18 cellular contexts compared by ENCODE assay signal in the genomic region with DNA sequence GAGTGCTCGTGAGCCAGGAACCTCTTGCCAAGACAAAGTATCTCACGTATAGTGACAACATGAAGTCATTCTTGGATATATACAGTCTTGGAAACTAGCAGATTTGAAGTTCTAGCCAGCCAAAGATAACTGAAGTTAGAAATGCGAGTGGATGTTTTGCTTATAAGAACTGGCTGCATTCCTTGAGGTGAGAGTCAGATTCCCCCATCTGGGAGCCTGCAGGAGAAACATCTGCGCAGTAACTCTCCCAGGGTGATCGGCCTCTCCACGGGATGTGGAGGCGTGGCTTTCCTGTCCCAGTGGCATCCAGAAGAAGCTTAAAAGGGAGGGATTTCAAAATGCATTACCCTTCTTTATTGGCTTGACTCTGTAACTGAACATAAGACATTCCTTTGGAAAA.
DNase-seq lines count a peak whose midpoint lies in the region; ATAC-seq and TF ChIP-seq lines count a peak whose summit lies in the region.
"Had no signal": no experiment of that assay in that cellular context is flagged by ENCODE, and none has a peak within 500 bp of the region (broad histone marks: within the 10 kb centered on the region; RNA-seq: fewer than 3 reads in every experiment).

No MANE protein-coding gene starts in this region.

- peaks cover 0 to 27% (median 0%) of the 10 kb centered on the region in 9 donors for H3K27me3 ChIP-seq in heart left ventricle
- no peaks in the 10 kb centered on the region for H3K27me3 ChIP-seq in esophagus muscularis mucosa
- H3K27me3 ChIP-seq: upper lobe of right lung had no signal

- no peaks in the 10 kb centered on the region for H3K9me3 ChIP-seq in heart left ventricle
- no peaks in the 10 kb centered on the region for H3K9me3 ChIP-seq in esophagus muscularis mucosa
- H3K9me3 ChIP-seq: A549, upper lobe of right lung had no signal

- TF ChIP-seq EP300 in esophagus muscularis mucosa (IDR thresholded peaks at IDR 0.05) = no peak

- intact Hi-C loops in heart left ventricle (cut with DNase I) (loop anchor here in 1 of 10 donors (10.0 kb wide), 1 partner anchor 56 kb away; no protein-coding TSS in a partner anchor), Right ventricle myocardium superior (cut with DNase I) (no loop called here), esophagus muscularis mucosa (cut with DNase I) (no loop called here)

- H3K36me3 ChIP-seq in heart left ventricle (no peaks in the 10 kb centered on the region), esophagus muscularis mucosa (no peaks in the 10 kb centered on the region)
- H3K36me3 ChIP-seq: upper lobe of right lung had no signal

- ATAC-seq in heart left ventricle (peak in 1 of 4 donors; percentile 38), Right ventricle myocardium superior (ENCODE audit: poor library complexity) (no peak), HG02623 (IDR thresholded peaks at IDR 0.05; ENCODE audit: unreplicated experiment) (no peak)
- ATAC-seq: A549; naive thymus-derived CD4-positive, alpha-beta T cell; stimulated activated effector memory CD8-positive, alpha-beta T cell treated with anti-CD3 and anti-CD28 coated beads, Interleukin-12 subunit alpha, Interleukin-12 subunit beta, amount 100 ng/mL, for 72 hours; upper lobe of right lung had no signal

- H3K4me1 ChIP-seq in heart left ventricle (no peaks in the 10 kb centered on the region), esophagus muscularis mucosa (peaks cover 0 to 11% (median 1%) of the 10 kb centered on the region in 4 donors)
- H3K4me1 ChIP-seq: A549, upper lobe of right lung had no signal

- TF ChIP-seq POLR2A in heart left ventricle (IDR thresholded peaks at IDR 0.05) (no peak), esophagus muscularis mucosa (IDR thresholded peaks at IDR 0.05; ENCODE audit: low read depth) (no peak)

- DNase-seq in heart left ventricle = peak in 3 of 5 donors; percentile 16 to 47 (median 30)
- DNase-seq in Right ventricle myocardium superior = no peak
- peak; percentile 89 for DNase-seq in esophagus muscularis mucosa (ENCODE audit: extremely low spot score)
- DNase-seq in kidney tubule cell (ENCODE audit: low spot score) = peak; percentile 42
- no peak for DNase-seq in stimulated activated CD4-positive, alpha-beta T cell treated with anti-CD3 and anti-CD28 coated beads, Interleukin-15, amount 100 ng/mL, for 24 hours
- DNase-seq in DMS153 (lab: John Stamatoyannopoulos, UW) = no peak
- no peak for DNase-seq in SIG-M5 treated with dmso at 0.1 percent for 504 hours (lab: John Stamatoyannopoulos, UW; ENCODE audit: unreplicated experiment)
- DNase-seq: activated CD4-positive, alpha-beta T cell treated with anti-CD3 and anti-CD28 coated beads, Interleukin-2, amount 10 ng/mL, durations not matched to agents 7 days and 5 days; dermis blood vessel endothelial cell; GF-D8; naive thymus-derived CD4-positive, alpha-beta T cell; NCI-H2081 treated with DMSO at 0.1 percent for 48 hours; NCI-H748 treated with DMSO at 0.1 percent for 48 hours; RPMI8226; upper lobe of right lung had no signal

- 5 to 11% (median 7%) methylated on average over 7 of the region's 7 CpGs for WGBS in heart left ventricle, 4 donors
- 9% methylated on average over 7 of the region's 7 CpGs for WGBS in esophagus muscularis mucosa

- H3K4me3 ChIP-seq in heart left ventricle = no peak overlapping the region
- H3K4me3 ChIP-seq in esophagus muscularis mucosa = no peak overlapping the region
- H3K4me3 ChIP-seq: A549, upper lobe of right lung had no signal

- no peak overlapping the region for H3K27ac ChIP-seq in heart left ventricle
- H3K27ac ChIP-seq in esophagus muscularis mucosa (replicated peaks in 1 of 4) = no peak overlapping the region
- H3K27ac ChIP-seq: A549, upper lobe of right lung had no signal

- TF ChIP-seq CTCF in heart left ventricle (IDR thresholded peaks at IDR 0.05) (no peak), esophagus muscularis mucosa (IDR thresholded peaks at IDR 0.05) (no peak)

Comparison
In these comparisons a context has a peak if more than half of its experiments do, and no peak if none do; other contexts are left out.
1. DNase-seq: peak in heart left ventricle (3 of 5), esophagus muscularis mucosa (single experiment) and kidney tubule cell (single experiment); none in Right ventricle myocardium superior (single experiment), stimulated activated CD4-positive, alpha-beta T cell treated with anti-CD3 and anti-CD28 coated beads, Interleukin-15, amount 100 ng/mL, for 24 hours (single experiment), DMS153 (single experiment) and SIG-M5 treated with dmso at 0.1 percent for 504 hours (single experiment).